23 cellular contexts compared by ENCODE assay signal in the genomic region with DNA sequence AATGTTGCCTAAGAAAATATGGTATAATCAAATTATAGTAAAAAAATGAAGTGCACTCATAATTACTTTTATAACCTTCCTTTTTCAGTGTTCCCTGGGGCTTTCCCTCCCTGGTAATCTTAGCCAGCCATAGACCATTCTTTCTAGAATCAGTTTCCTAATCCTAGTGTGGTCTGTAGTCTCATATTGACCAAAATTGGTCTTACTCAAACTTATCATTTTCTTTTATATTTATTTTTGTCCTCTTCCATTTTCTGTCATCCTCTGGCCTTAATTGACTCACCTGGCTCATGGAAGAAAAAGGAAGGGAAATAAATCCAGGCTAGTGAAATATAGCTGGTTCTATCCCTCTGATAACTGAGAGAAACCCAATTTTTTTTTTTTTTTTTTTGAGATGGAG.
"Had no signal": no experiment of that assay in that cellular context is flagged by ENCODE, and none has a peak within 500 bp of the region (broad histone marks: within the 10 kb centered on the region; RNA-seq: fewer than 3 reads in every experiment).

No MANE protein-coding gene starts in this region.

- H3K4me3 Mint-ChIP-seq: activated CD8-positive, alpha-beta T cell treated with anti-CD3 and anti-CD28 coated beads for 36 hours; activated naive CD8-positive, alpha-beta T cell; activated T-cell treated with anti-CD3 and anti-CD28 coated beads, Interleukin-2, amount 50 U/mL, for 72 hours; T-cell had no signal

- ATAC-seq: activated CD8-positive, alpha-beta T cell treated with anti-CD3 and anti-CD28 coated beads for 36 hours; Panc1; T-cell had no signal

- H3K4me3 ChIP-seq: adrenal gland, coronary artery had no signal

- H3K4me1 ChIP-seq: adrenal gland had no signal

- H3K9me3 Mint-ChIP-seq: activated CD8-positive, alpha-beta T cell treated with anti-CD3 and anti-CD28 coated beads for 36 hours; activated T-cell treated with anti-CD3 and anti-CD28 coated beads, Interleukin-2, amount 50 U/mL, for 72 hours; T-cell had no signal

- H3K27me3 ChIP-seq: adrenal gland had no signal

- H3K9me3 ChIP-seq: adrenal gland had no signal

- H3K27ac Mint-ChIP-seq: activated naive CD8-positive, alpha-beta T cell had no signal

- DNase-seq: activated CD4-positive, CD25-positive, alpha-beta regulatory T cell; activated CD8-positive, alpha-beta memory T cell treated with anti-CD3 and anti-CD28 coated beads, Interleukin-2, amount 50 U/mL, for 4 hours; activated CD8-positive, alpha-beta T cell treated with anti-CD3 and anti-CD28 coated beads for 36 hours; activated naive CD4-positive, alpha-beta T cell; activated T-cell treated with anti-CD3 and anti-CD28 coated beads, Interleukin-2, amount 50 U/mL, for 72 hours; adrenal gland; anterior cingulate cortex; MM.1S; NCI-H1105 treated with DMSO at 0.1 percent for 48 hours; NCI-H1436 treated with DMSO at 0.1 percent for 48 hours; NCI-H187 treated with DMSO at 0.1 percent for 48 hours; NCI-H2171 treated with DMSO at 0.1 percent for 48 hours; NCI-H226; NCI-H526; NCI-H774; OCI-M1; Right ventricle myocardium superior; T-cell had no signal

- H3K27ac ChIP-seq: adrenal gland, RWPE1, VCaP had no signal

- H3K27me3 Mint-ChIP-seq: activated CD8-positive, alpha-beta T cell treated with anti-CD3 and anti-CD28 coated beads for 36 hours; activated naive CD8-positive, alpha-beta T cell; T-cell had no signal
